ENCODE assay signal across 17 cellular contexts in genomic region chr17:45088741-45089140, GRCh38. TPM values are rescaled to one million over a fixed set of nuclear protein-coding genes. Genes with fewer than 3 reads are reported as not detected.
A peak's percentile ranks its signal among the peaks of the same experiment; 100 is the strongest.
DNase-seq lines count a peak whose midpoint lies in the region; ATAC-seq and TF ChIP-seq lines count a peak whose summit lies in the region.
"Had no signal": no experiment of that assay in that cellular context is flagged by ENCODE, and none has a peak within 500 bp of the region (broad histone marks: within the 10 kb centered on the region; RNA-seq: fewer than 3 reads in every experiment).

No MANE protein-coding gene starts in this region.

- H3K4me3 Mint-ChIP-seq in chondrocyte (ENCODE audit: unreplicated experiment): no peak overlapping the region

- H3K4me1 ChIP-seq in gastrocnemius medialis (peaks cover 59 to 71% of the 10 kb centered on the region in 2 donors), A673 (ENCODE audit: insufficient read depth, low read length, poor library complexity, severe bottlenecking) (no peaks in the 10 kb centered on the region)
- H3K4me1 ChIP-seq: colonic mucosa had no signal

- CTCF ChIA-PET in A673 (lab: Charles Lee): interaction anchor here (0.7 kb wide), 1 partner anchor 11 kb away, joined by 4 read pairs; no protein-coding TSS in a partner anchor

- H3K27me3 Mint-ChIP-seq in chondrocyte (ENCODE audit: low read depth): no peaks in the 10 kb centered on the region

- peaks cover 63% of the 10 kb centered on the region for H3K4me1 Mint-ChIP-seq in chondrocyte (ENCODE audit: low read depth)

- H3K9me3 ChIP-seq in gastrocnemius medialis (no peaks in the 10 kb centered on the region), A673 (ENCODE audit: low read depth, low read length, poor library complexity, severe bottlenecking) (no peaks in the 10 kb centered on the region)
- H3K9me3 ChIP-seq: colonic mucosa, left lung, testis had no signal

- H3K27ac ChIP-seq in gastrocnemius medialis (peak overlapping the region; percentile 88 to 97 (median 96)), A673 (ENCODE audit: low read depth, low read length, poor library complexity, severe bottlenecking) (no peak overlapping the region)
- H3K27ac ChIP-seq: colonic mucosa, left lung, testis had no signal

- TF ChIP-seq POLR2A in gastrocnemius medialis (IDR thresholded peaks at IDR 0.05): no peak

- BruUV-seq in A673 (replicated peaks; lab: Mats Ljungman, UMichigan): no TSS peak

- DNase-seq in MV-4-11 (lab: John Stamatoyannopoulos, UW) (peak; percentile 82), chondrocyte (ENCODE audit: low spot score) (no peak), gastrocnemius medialis (no peak), A673 (ENCODE audit: low spot score) (no peak), NCI-H1417 (lab: John Stamatoyannopoulos, UW) (no peak), NCI-H524 treated with DMSO at 0.1 percent for 48 hours (lab: John Stamatoyannopoulos, UW) (no peak)
- DNase-seq: activated CD8-positive, alpha-beta memory T cell treated with anti-CD3 and anti-CD28 coated beads for 24 hours; AML-193; anterior cingulate cortex; colonic mucosa; GF-D8; left lung; NCI-H146; stimulated activated CD4-positive, alpha-beta T cell treated with anti-CD3 and anti-CD28 coated beads, Interleukin-4, amount 100 ng/mL, for 1 hour; T-helper 1 cell; testis had no signal

- no peaks in the 10 kb centered on the region for H3K9me3 Mint-ChIP-seq in chondrocyte (ENCODE audit: low read depth)
- H3K9me3 Mint-ChIP-seq: activated T-helper 2 cell treated with anti-CD3 and anti-CD28 coated beads, Interferon-gamma antibody, Interleukin-2, Interleukin-4, amounts not matched to agents 10 μg/mL and 5 μg/mL and 100 μg/mL, durations not matched to agents 14 hours and 24 hours and 36 hours had no signal

- no peaks in the 10 kb centered on the region for H3K27me3 ChIP-seq in gastrocnemius medialis
- no peaks in the 10 kb centered on the region for H3K27me3 ChIP-seq in A673 (replicated peaks; ENCODE audit: insufficient read depth, low read depth, low read length, poor library complexity)
- H3K27me3 ChIP-seq: colonic mucosa, left lung, testis had no signal

- intact Hi-C loops in gastrocnemius medialis (cut with DNase I; ENCODE audit: low total_unique reads): no loop called here
- intact Hi-C loops in A673 (cut with micrococcal nuclease; ENCODE audit: unreplicated experiment): no loop called here

- POLR2A ChIA-PET in A673 (lab: Charles Lee; ENCODE audit: low non-redundant PET): no interaction called here

- no peak for ATAC-seq in gastrocnemius medialis
- ATAC-seq: left lung had no signal

- H3K27ac Mint-ChIP-seq in chondrocyte (ENCODE audit: unreplicated experiment): peak overlapping the region; percentile 66
- H3K27ac Mint-ChIP-seq: activated T-helper 2 cell treated with anti-CD3 and anti-CD28 coated beads, Interferon-gamma antibody, Interleukin-2, Interleukin-4, amounts not matched to agents 10 μg/mL and 5 μg/mL and 100 μg/mL, durations not matched to agents 14 hours and 24 hours and 36 hours had no signal

- H3K4me3 ChIP-seq in gastrocnemius medialis (no peak overlapping the region), A673 (ENCODE audit: low read depth, low read length, poor library complexity, severe bottlenecking) (no peak overlapping the region)
- H3K4me3 ChIP-seq: colonic mucosa, left lung, testis had no signal

- peaks cover 24% of the 10 kb centered on the region for H3K36me3 Mint-ChIP-seq in chondrocyte (ENCODE audit: low read depth)

- peaks cover 0 to 71% of the 10 kb centered on the region in 2 donors for H3K36me3 ChIP-seq in gastrocnemius medialis
- H3K36me3 ChIP-seq in A673 (ENCODE audit: insufficient read depth, low read length, poor library complexity, severe bottlenecking): peaks cover 43% of the 10 kb centered on the region
- H3K36me3 ChIP-seq: colonic mucosa had no signal

- in situ Hi-C loops in gastrocnemius medialis (cut with MboI; ENCODE audit: low sequenced_read_pairs in 4 of 4): no loop called here

- TF ChIP-seq CTCF in chondrocyte (IDR thresholded peaks at IDR 0.05) (no peak), gastrocnemius medialis (IDR thresholded peaks at IDR 0.05 in 4 of 5, conservative IDR thresholded peaks at IDR 0.05 in 1 of 5) (no peak), A673 (conservative IDR thresholded peaks at IDR 0.05; ENCODE audit: low read depth, low read length) (no peak)

RNA-seq across cellular contexts. Expression of gene NMT1, which starts 27.6 kb away (rescaled TPM):
- total RNA-seq in chondrocyte (89.0 to 103 TPM (median 91.4 TPM) in 3 replicates), gastrocnemius medialis (100 to 1,000 TPM in 1 of 4 donors, 10 to 100 TPM in 3; 60.7 to 127 (median 71.5) TPM), A673 (2021) (108 and 118 TPM in 2 replicates)

RNA-seq across cellular contexts. Expression of gene DCAKD, which starts 37.3 kb away (rescaled TPM):
- 33.9 to 39.9 TPM (median 36.5 TPM) in 3 replicates for total RNA-seq in chondrocyte
- total RNA-seq in gastrocnemius medialis: 10 to 100 TPM in 3 of 4 donors, 1 to 10 TPM in 1; 9.8 to 14.4 (median 12.3) TPM
- 19.1 and 21.8 TPM in 2 replicates for total RNA-seq in A673 (2021)

RNA-seq across cellular contexts. Expression of gene PLCD3, which starts 43.6 kb away (rescaled TPM):
- total RNA-seq in chondrocyte (123 to 135 TPM (median 128 TPM) in 3 replicates), gastrocnemius medialis (100 to 1,000 TPM in 1 of 4 donors, 10 to 100 TPM in 3; 38.6 to 186 (median 75.1) TPM), A673 (2021) (12.0 and 18.5 TPM in 2 replicates)

RNA-seq across cellular contexts. Expression of gene ACBD4, which starts 46.7 kb away (rescaled TPM):
- total RNA-seq in chondrocyte (4.7 to 6.8 TPM (median 5.6 TPM) in 3 replicates), gastrocnemius medialis (1 to 10 TPM; 2.2 to 3.2 (median 2.5) TPM), A673 (2021) (1.4 and 4.2 TPM in 2 replicates)

RNA-seq across cellular contexts. Expression of gene HEXIM1, which starts 59.5 kb away (rescaled TPM):
- 35.9 to 41.0 TPM (median 36.4 TPM) in 3 replicates for total RNA-seq in chondrocyte
- 10 to 100 TPM; 26.3 to 79.6 (median 36.9) TPM for total RNA-seq in gastrocnemius medialis
- 21.2 and 22.1 TPM in 2 replicates for total RNA-seq in A673 (2021)
